ENCODE assay signal across 9 cellular contexts in the genomic region with DNA sequence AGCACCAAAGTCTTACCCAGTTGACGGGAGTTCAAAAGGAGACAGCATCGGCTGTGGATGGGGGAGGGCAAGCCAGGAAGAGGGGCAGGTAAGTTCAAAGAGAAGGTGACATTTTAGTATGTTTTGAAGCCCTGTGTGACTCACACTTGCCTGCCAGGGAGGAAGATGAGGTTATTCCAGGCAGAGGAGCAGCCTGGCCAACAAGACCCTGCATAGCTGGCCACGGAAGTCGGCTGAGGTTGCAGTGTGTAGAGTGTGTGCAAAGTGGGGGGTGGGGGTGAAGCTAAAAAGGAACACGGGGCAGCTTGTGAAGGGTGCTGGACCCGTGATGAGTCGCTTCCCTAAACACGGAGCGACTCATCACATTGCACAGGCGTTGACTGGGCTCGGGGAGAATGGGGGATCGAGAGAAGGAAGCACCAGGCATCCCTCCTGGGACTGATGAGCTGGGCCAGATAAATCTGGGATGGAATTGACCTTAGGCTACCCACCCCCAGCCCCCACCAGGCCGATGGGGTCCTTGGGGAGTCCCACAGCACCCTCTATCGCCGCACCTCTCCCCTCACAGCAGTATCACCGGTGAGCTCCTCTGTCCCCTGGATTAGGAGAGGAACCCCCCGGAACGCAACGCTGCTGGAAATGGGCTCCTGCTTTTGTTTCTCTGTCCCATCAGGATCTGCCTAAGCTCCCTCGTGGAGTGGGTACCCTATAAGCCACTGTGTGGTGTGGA.
DNase-seq lines count a peak whose midpoint lies in the region; ATAC-seq and TF ChIP-seq lines count a peak whose summit lies in the region.
"Had no signal": no experiment of that assay in that cellular context is flagged by ENCODE, and none has a peak within 500 bp of the region (broad histone marks: within the 10 kb centered on the region; RNA-seq: fewer than 3 reads in every experiment).

No MANE protein-coding gene starts in this region.

- no peaks in the 10 kb centered on the region for H3K4me1 Mint-ChIP-seq in HFFc6 (ENCODE audit: low read depth)

- peaks cover 18% of the 10 kb centered on the region for H3K9me3 Mint-ChIP-seq in HFFc6

- no peak for TF ChIP-seq CTCF in HFFc6 (IDR thresholded peaks at IDR 0.05)

- DNase-seq in RKO (ENCODE audit: low spot score) (peak; percentile 42), islet precursor cell (peak; percentile 78), HFFc6 (no peak), NCI-H526 treated with DMSO at 0.1 percent for 48 hours (lab: John Stamatoyannopoulos, UW) (no peak)
- peak; percentile 82 for DNase-seq in activated CD8-positive, alpha-beta memory T cell treated with anti-CD3 and anti-CD28 coated beads, Interleukin-2, amount 50 U/mL, for 48 hours
- DNase-seq in stimulated activated CD8-positive, alpha-beta memory T cell treated with anti-CD3 and anti-CD28 coated beads, Interleukin-7, amount 100 ng/mL, for 24 hours (ENCODE audit: low read depth): peak; percentile 31

- H3K36me3 Mint-ChIP-seq in HFFc6 (ENCODE audit: low read depth): no peaks in the 10 kb centered on the region

- no peak overlapping the region for H3K4me3 Mint-ChIP-seq in HFFc6

- no peak overlapping the region for H3K27ac Mint-ChIP-seq in HFFc6

- ATAC-seq in GM19324 (IDR thresholded peaks at IDR 0.05; ENCODE audit: low FRiP score, unreplicated experiment): no peak
- no peak for ATAC-seq in GM19452 (IDR thresholded peaks at IDR 0.05; ENCODE audit: unreplicated experiment)
- ATAC-seq: left lobe of liver had no signal

- peaks cover 5% of the 10 kb centered on the region for H3K27me3 Mint-ChIP-seq in HFFc6 (ENCODE audit: insufficient read depth)

Comparison
In these comparisons a context has a peak if more than half of its experiments do, and no peak if none do; other contexts are left out.
1. DNase-seq: peak in RKO (single experiment), activated CD8-positive, alpha-beta memory T cell treated with anti-CD3 and anti-CD28 coated beads, Interleukin-2, amount 50 U/mL, for 48 hours (single experiment), islet precursor cell (single experiment) and stimulated activated CD8-positive, alpha-beta memory T cell treated with anti-CD3 and anti-CD28 coated beads, Interleukin-7, amount 100 ng/mL, for 24 hours (single experiment); none in HFFc6 (single experiment) and NCI-H526 treated with DMSO at 0.1 percent for 48 hours (single experiment).